8 cellular contexts compared by ENCODE assay signal in genomic region chr12:113461666-113462065, GRCh38. TPM values are rescaled to one million over a fixed set of nuclear protein-coding genes. Genes with fewer than 3 reads are reported as not detected.
DNase-seq lines count a peak whose midpoint lies in the region; ATAC-seq and TF ChIP-seq lines count a peak whose summit lies in the region.

No MANE protein-coding gene starts in this region.

- peak; percentile 30 for ATAC-seq in SK-N-SH treated with all-trans-retinoic acid at 6 μM for 48 hours
- ATAC-seq in left colon = peak; percentile 44
- no peak for ATAC-seq in GM18870 (IDR thresholded peaks at IDR 0.05; ENCODE audit: unreplicated experiment)

- no peaks in the 10 kb centered on the region for H3K9me3 Mint-ChIP-seq in HFFc6

- no peaks in the 10 kb centered on the region for H3K36me3 ChIP-seq in suprapubic skin

- peak; percentile 57 for TF ChIP-seq CTCF in HFFc6 (IDR thresholded peaks at IDR 0.05)
- TF ChIP-seq CTCF in suprapubic skin (IDR thresholded peaks at IDR 0.05) = no peak

- TF ChIP-seq EP300 in suprapubic skin (IDR thresholded peaks at IDR 0.05) = no peak

- 37% methylated on average over 5 of the region's 5 CpGs for WGBS in suprapubic skin

- H3K27me3 Mint-ChIP-seq in HFFc6 (ENCODE audit: insufficient read depth) = peaks cover 59% of the 10 kb centered on the region

- H3K4me1 ChIP-seq in suprapubic skin = peaks cover 37% of the 10 kb centered on the region

- H3K9me3 ChIP-seq in suprapubic skin = no peaks in the 10 kb centered on the region

- H3K4me3 ChIP-seq in suprapubic skin = no peak overlapping the region

- no peak for TF ChIP-seq POLR2A in suprapubic skin (IDR thresholded peaks at IDR 0.05)

- H3K27me3 ChIP-seq in suprapubic skin = peaks cover 87% of the 10 kb centered on the region

- no peak overlapping the region for H3K27ac Mint-ChIP-seq in HFFc6

- DNase-seq in D341Med (ENCODE audit: low spot score) = peak; percentile 63
- DNase-seq in HFFc6 = peak; percentile 26
- no peak for DNase-seq in left colon
- DNase-seq in suprapubic skin (ENCODE audit: low spot score in 2 of 2) = no peak
- DNase-seq in inferior parietal cortex (ENCODE audit: extremely low spot score) = no peak
- DNase-seq in mesenteric fat pad (ENCODE audit: low spot score) = no peak

- H3K27ac ChIP-seq in suprapubic skin = no peak overlapping the region

- peaks cover 22% of the 10 kb centered on the region for H3K4me1 Mint-ChIP-seq in HFFc6 (ENCODE audit: low read depth)

- H3K36me3 Mint-ChIP-seq in HFFc6 (ENCODE audit: low read depth) = peaks cover 6% of the 10 kb centered on the region

- intact Hi-C loops in left colon (cut with DNase I, micrococcal nuclease) = loop anchor here in 1 of 2 donors (5.0 kb wide), 1 partner anchor 451 kb away; no protein-coding TSS in a partner anchor

- H3K4me3 Mint-ChIP-seq in HFFc6 = no peak overlapping the region; the same call in 1 of the 2 replicates

TF ChIP-seq in SK-N-SH treated with all-trans-retinoic acid at 6 μM for 48 hours, 23 proteins besides CTCF, POLR2A, EP300 and RAD21:
- TF ChIP-seq OSR1 (CRISPR knock-in tag; IDR thresholded peaks at IDR 0.05) = no peak
- no peak for TF ChIP-seq TOX (CRISPR knock-in tag; IDR thresholded peaks at IDR 0.05; ENCODE audit: borderline replicate concordance)
- TF ChIP-seq TSHZ2 (CRISPR knock-in tag; IDR thresholded peaks at IDR 0.05) = no peak
- TF ChIP-seq SNAI2 (CRISPR knock-in tag; IDR thresholded peaks at IDR 0.05) = no peak
- no peak for TF ChIP-seq CSDC2 (CRISPR knock-in tag; IDR thresholded peaks at IDR 0.05)
- no peak for TF ChIP-seq ZFP30 (CRISPR knock-in tag; IDR thresholded peaks at IDR 0.05)
- no peak for TF ChIP-seq ZC3H10 (CRISPR knock-in tag; IDR thresholded peaks at IDR 0.05)
- no peak for TF ChIP-seq TCF4 (CRISPR knock-in tag; IDR thresholded peaks at IDR 0.05; ENCODE audit: borderline replicate concordance)
- no peak for TF ChIP-seq GLIS3 (CRISPR knock-in tag; IDR thresholded peaks at IDR 0.05)
- TF ChIP-seq PATZ1 (CRISPR knock-in tag; IDR thresholded peaks at IDR 0.05; ENCODE audit: borderline replicate concordance) = no peak
- TF ChIP-seq PPARA (CRISPR knock-in tag; IDR thresholded peaks at IDR 0.05; ENCODE audit: borderline replicate concordance) = no peak

RNA-seq across cellular contexts. Expression of gene LHX5, which starts 10.0 kb away (rescaled TPM):
- not detected for total RNA-seq in HFFc6 (2021; fragmentation: NEBNext Ultra II Directional; extraction: Animal tissue kit (Norgen Biotek cat#: 25700))
- total RNA-seq in left colon (not detected), suprapubic skin (not detected), mesenteric fat pad (not detected)

RNA-seq across cellular contexts. Expression of gene SDSL, which starts 39.5 kb away (rescaled TPM):
- 10 to 100 TPM in 4 of 6 experiments, 1 to 10 TPM in 2; 8.5 to 11.6 (median 10.4) TPM for total RNA-seq in HFFc6 (2021; fragmentation: NEBNext Ultra II Directional; extraction: Animal tissue kit (Norgen Biotek cat#: 25700))
- 10 to 100 TPM; 14.7 to 20.1 TPM for total RNA-seq in left colon
- 1 to 10 TPM in 2 of 4 donors, under 1 TPM in 1, not detected in 1; 0.56 to 2.2 (median 1.2) TPM for total RNA-seq in suprapubic skin
- 5.7 TPM for total RNA-seq in mesenteric fat pad

RNA-seq across cellular contexts. Expression of gene SDS, which starts 58.0 kb away (rescaled TPM):
- total RNA-seq in HFFc6 (2021; fragmentation: NEBNext Ultra II Directional; extraction: Animal tissue kit (Norgen Biotek cat#: 25700)) = not detected
- 1 to 10 TPM in 1 of 2 donors, under 1 TPM in 1; 0.76 to 4.7 TPM for total RNA-seq in left colon
- 1 to 10 TPM in 1 of 4 donors, not detected in 3; 2.7 TPM for total RNA-seq in suprapubic skin
- total RNA-seq in mesenteric fat pad = 4.3 TPM

Comparison
In these comparisons a context has a peak if more than half of its experiments do, and no peak if none do; other contexts are left out.
1. DNase-seq: peak in D341Med (single experiment) and HFFc6 (single experiment); none in left colon (0 of 2), suprapubic skin (0 of 2), inferior parietal cortex (single experiment) and mesenteric fat pad (single experiment).